In genomic region chr15:51341366-51342248, GRCh38 we compare ENCODE assay signal across 8 cellular contexts. TPM values are rescaled to one million over a fixed set of nuclear protein-coding genes. Genes with fewer than 3 reads are reported as not detected.
A peak's percentile ranks its signal among the peaks of the same experiment; 100 is the strongest.
DNase-seq lines count a peak whose midpoint lies in the region; ATAC-seq and TF ChIP-seq lines count a peak whose summit lies in the region.

Gene GLDN (plus strand): TSS chr15:51341655. CDS start chr15:51341685, 30 bp downstream.

- H3K27me3 Mint-ChIP-seq in CD14-positive monocyte (ENCODE audit: low read depth in 3 of 3) (peaks cover 21 to 37% (median 36%) of the 10 kb centered on the region in 3 donors), neural crest cell (ENCODE audit: low read depth) (peaks cover 62% of the 10 kb centered on the region)

- H3K9me3 Mint-ChIP-seq in CD14-positive monocyte = peaks cover 0 to 10% (median 0%) of the 10 kb centered on the region in 7 donors
- peaks cover 4% of the 10 kb centered on the region for H3K9me3 Mint-ChIP-seq in neural crest cell

- no peak for DNase-seq in CD14-positive monocyte (ENCODE audit: low spot score)
- peak; percentile 61 for DNase-seq in NCI-H748 (lab: John Stamatoyannopoulos, UW; ENCODE audit: unreplicated experiment)
- peak; percentile 95 for DNase-seq in globus pallidus (ENCODE audit: low spot score)
- DNase-seq in neural crest cell (ENCODE audit: low read depth, low spot score) = peak; percentile 5
- no peak for DNase-seq in cerebellar cortex (ENCODE audit: low spot score)
- DNase-seq in activated naive CD4-positive, alpha-beta T cell treated with Interleukin-2 at 50 U/mL for 16 hours = no peak
- no peak for DNase-seq in NAMALWA (ENCODE audit: low spot score)

- H3K4me1 Mint-ChIP-seq in CD14-positive monocyte (peaks cover 7% of the 10 kb centered on the region), neural crest cell (no peaks in the 10 kb centered on the region)

- H3K36me3 Mint-ChIP-seq in CD14-positive monocyte (no peaks in the 10 kb centered on the region), neural crest cell (ENCODE audit: low read depth) (no peaks in the 10 kb centered on the region)

- TF ChIP-seq CTCF in CD14-positive monocyte (IDR thresholded peaks at IDR 0.05) (no peak), neural crest cell (conservative IDR thresholded peaks at IDR 0.05) (no peak)

- peak within 1 kb of the TSS; percentile 42 to 84 for H3K4me3 Mint-ChIP-seq in CD14-positive monocyte
- H3K4me3 Mint-ChIP-seq in neural crest cell = peak within 1 kb of the TSS; percentile 75

- intact Hi-C loops in CD14-positive monocyte (cut with micrococcal nuclease) = no loop called here

- H3K27ac Mint-ChIP-seq in CD14-positive monocyte (no peak within 1 kb of the TSS), neural crest cell (ENCODE audit: unreplicated experiment) (no peak within 1 kb of the TSS)

- no peak for ATAC-seq in HG03280 (IDR thresholded peaks at IDR 0.05; ENCODE audit: unreplicated experiment)

RNA-seq across cellular contexts. Expression of gene GLDN, which starts in this region (rescaled TPM):
- not detected for polyA plus RNA-seq in CD14-positive monocyte
- total RNA-seq in neural crest cell = 1.7 and 2.4 TPM in 2 replicates

Comparison
In these comparisons a context has a peak if more than half of its experiments do, and no peak if none do; other contexts are left out.
1. DNase-seq: peak in NCI-H748 (single experiment), globus pallidus (single experiment) and neural crest cell (single experiment); none in CD14-positive monocyte (single experiment), cerebellar cortex (single experiment), activated naive CD4-positive, alpha-beta T cell treated with Interleukin-2 at 50 U/mL for 16 hours (single experiment) and NAMALWA (single experiment).